3 cellular contexts compared by ENCODE assay signal in genomic region chr21:43766734-43767497, GRCh38.
A peak's percentile ranks its signal among the peaks of the same experiment; 100 is the strongest.
TF ChIP-seq lines count a peak whose summit lies in the region.

No MANE protein-coding gene starts in this region.

TF ChIP-seq in A549, 52 proteins besides CTCF, POLR2A, EP300 and RAD21:
- peak; percentile 92 for TF ChIP-seq POLR2AphosphoS2 (conservative IDR thresholded peaks at IDR 0.05; ENCODE audit: low read length)
- no peak for TF ChIP-seq KDM5A (IDR thresholded peaks at IDR 0.05)
- TF ChIP-seq EHMT2 (IDR thresholded peaks at IDR 0.05; ENCODE audit: low read depth), result no peak
- TF ChIP-seq PBX3 (IDR thresholded peaks at IDR 0.05), result peak; percentile 9; the same call in 1 of the 2 replicates
- TF ChIP-seq MAZ (IDR thresholded peaks at IDR 0.05; ENCODE audit: borderline replicate concordance, low read depth, low read length), result no peak
- TF ChIP-seq EHF (CRISPR knock-in tag; IDR thresholded peaks at IDR 0.05), result no peak
- TF ChIP-seq CHD2 (IDR thresholded peaks at IDR 0.05; ENCODE audit: low read length, partially characterized antibody), result no peak
- TF ChIP-seq MAFK (IDR thresholded peaks at IDR 0.05; ENCODE audit: partially characterized antibody), result no peak
- no peak for TF ChIP-seq TP53 (CRISPR knock-in tag; IDR thresholded peaks at IDR 0.05)

TF ChIP-seq in HEK293T, 16 proteins besides CTCF, POLR2A, EP300 and RAD21:
- no peak for TF ChIP-seq NFRKB (IDR thresholded peaks at IDR 0.05)
- TF ChIP-seq TARDBP (IDR thresholded peaks at IDR 0.05), result 0 out of 2 replicates have a peak, but pooled peaks have one; percentile 6

TF ChIP-seq in GM12878, 131 proteins besides CTCF, POLR2A, EP300 and RAD21:
- TF ChIP-seq POLR2AphosphoS5 (IDR thresholded peaks at IDR 0.05; ENCODE audit: low read length) (peak; percentile 38; the same call in 1 of the 2 replicates), POLR2AphosphoS2 (IDR thresholded peaks at IDR 0.05; ENCODE audit: low read depth, low read length) (no peak), TCF7 (IDR thresholded peaks at IDR 0.05; ENCODE audit: borderline replicate concordance) (no peak), BCL3 (IDR thresholded peaks at IDR 0.05; ENCODE audit: borderline replicate concordance, insufficient read depth, low read depth, low read length, poor library complexity, severe bottlenecking) (peak; percentile 93), NR2C2 (IDR thresholded peaks at IDR 0.05; ENCODE audit: borderline replicate concordance, control insufficient read depth, insufficient read length, low read depth) (peak; percentile 35), NKRF (conservative IDR thresholded peaks at IDR 0.05) (no peak), TCF3 (IDR thresholded peaks at IDR 0.05; ENCODE audit: borderline replicate concordance, insufficient read depth, low read depth, low read length) (peak; percentile 69; the same call in 1 of the 2 replicates), KAT2A (conservative IDR thresholded peaks at IDR 0.05; ENCODE audit: control insufficient read depth, low read depth, low read length) (no peak)
